ENCODE assay signal across 9 cellular contexts in genomic region chr20:60055740-60056139, GRCh38.
A peak's percentile ranks its signal among the peaks of the same experiment; 100 is the strongest.
DNase-seq lines count a peak whose midpoint lies in the region; ATAC-seq, FAIRE-seq and TF ChIP-seq lines count a peak whose summit lies in the region.
"Had no signal": no experiment of that assay in that cellular context is flagged by ENCODE, and none has a peak within 500 bp of the region (broad histone marks: within the 10 kb centered on the region; RNA-seq: fewer than 3 reads in every experiment).

No MANE protein-coding gene starts in this region.

- peaks cover 0 to 30% (median 7%) of the 10 kb centered on the region in 11 experiments; a peak in 11 of 22 replicates for H3K36me3 ChIP-seq in BLaER1 treated with 17β-estradiol and CSF1 and Interleukin-3, amounts not matched to agents 10 nM and 100 nM
- H3K36me3 ChIP-seq in brain microvascular endothelial cell (replicated peaks) = no peaks in the 10 kb centered on the region

- peak overlapping the region; percentile 75 to 99 (median 98) for H3K27ac ChIP-seq in BLaER1 treated with 17β-estradiol and CSF1 and Interleukin-3, amounts not matched to agents 10 nM and 100 nM
- H3K27ac ChIP-seq in brain microvascular endothelial cell = no peak overlapping the region

- in situ Hi-C loops in brain microvascular endothelial cell (cut with HindIII; ENCODE audit: low pct_ligation_motif_present, low sequenced_read_pairs) = no loop called here

- FAIRE-seq in urothelium cell line (lab: Jason Lieb, UNC) = no peak
- FAIRE-seq: TTC549 had no signal

- peak overlapping the region; percentile 84 to 98 (median 95) for H3K9ac ChIP-seq in BLaER1 treated with 17β-estradiol and CSF1 and Interleukin-3, amounts not matched to agents 10 nM and 100 nM

- peak overlapping the region; percentile 56 to 85 (median 74) for H3K4me3 ChIP-seq in BLaER1 treated with 17β-estradiol and CSF1 and Interleukin-3, amounts not matched to agents 10 nM and 100 nM
- no peak overlapping the region for H3K4me3 ChIP-seq in brain microvascular endothelial cell (ENCODE audit: low read depth, low read length)

- no peaks in the 10 kb centered on the region for H3K27me3 ChIP-seq in BLaER1 treated with 17β-estradiol and CSF1 and Interleukin-3, amounts not matched to agents 10 nM and 100 nM
- H3K27me3 ChIP-seq in brain microvascular endothelial cell (replicated peaks) = no peaks in the 10 kb centered on the region

- peaks cover 0 to 24% (median 11%) of the 10 kb centered on the region in 11 experiments; a peak in 15 of 22 replicates for H4K20me1 ChIP-seq in BLaER1 treated with 17β-estradiol and CSF1 and Interleukin-3, amounts not matched to agents 10 nM and 100 nM

- peak; percentile 80 for DNase-seq in KG1 (lab: John Stamatoyannopoulos, UW)
- DNase-seq in activated T-cell treated with anti-CD3 and anti-CD28 coated beads, Interleukin-2, amount 50 U/mL, for 48 hours = peak; percentile 48 to 57
- peak; percentile 57 for DNase-seq in left lobe of liver (ENCODE audit: low spot score)
- peak; percentile 24 for DNase-seq in urothelium cell line (ENCODE audit: low spot score)
- no peak for DNase-seq in brain microvascular endothelial cell
- DNase-seq in NCI-H2029 (lab: John Stamatoyannopoulos, UW) = no peak

- H3K4me2 ChIP-seq in BLaER1 treated with 17β-estradiol and CSF1 and Interleukin-3, amounts not matched to agents 10 nM and 100 nM = peak overlapping the region; percentile 93 to 100 (median 96)

- TF ChIP-seq CTCF in brain microvascular endothelial cell (IDR thresholded peaks at IDR 0.05; ENCODE audit: low read depth, low read length, missing control alignments) = no peak

- H3K4me1 ChIP-seq in BLaER1 treated with 17β-estradiol and CSF1 and Interleukin-3, amounts not matched to agents 10 nM and 100 nM = peaks cover 64 to 84% (median 77%) of the 10 kb centered on the region in 10 experiments

- no peaks in the 10 kb centered on the region for H3K9me3 ChIP-seq in BLaER1 treated with 17β-estradiol and CSF1 and Interleukin-3, amounts not matched to agents 10 nM and 100 nM (replicated peaks in 1 of 11)

- ATAC-seq in left lobe of liver (peak; percentile 42), HG03135 (IDR thresholded peaks at IDR 0.05; ENCODE audit: unreplicated experiment) (no peak)

Comparison
In these comparisons a context has a peak if more than half of its experiments do, and no peak if none do; other contexts are left out.
1. DNase-seq: peak in KG1 (single experiment), activated T-cell treated with anti-CD3 and anti-CD28 coated beads, Interleukin-2, amount 50 U/mL, for 48 hours (2 of 2), left lobe of liver (single experiment) and urothelium cell line (single experiment); none in brain microvascular endothelial cell (single experiment) and NCI-H2029 (single experiment).